Comparison of ENCODE assay signal across 1 cellular context in the genomic region with DNA sequence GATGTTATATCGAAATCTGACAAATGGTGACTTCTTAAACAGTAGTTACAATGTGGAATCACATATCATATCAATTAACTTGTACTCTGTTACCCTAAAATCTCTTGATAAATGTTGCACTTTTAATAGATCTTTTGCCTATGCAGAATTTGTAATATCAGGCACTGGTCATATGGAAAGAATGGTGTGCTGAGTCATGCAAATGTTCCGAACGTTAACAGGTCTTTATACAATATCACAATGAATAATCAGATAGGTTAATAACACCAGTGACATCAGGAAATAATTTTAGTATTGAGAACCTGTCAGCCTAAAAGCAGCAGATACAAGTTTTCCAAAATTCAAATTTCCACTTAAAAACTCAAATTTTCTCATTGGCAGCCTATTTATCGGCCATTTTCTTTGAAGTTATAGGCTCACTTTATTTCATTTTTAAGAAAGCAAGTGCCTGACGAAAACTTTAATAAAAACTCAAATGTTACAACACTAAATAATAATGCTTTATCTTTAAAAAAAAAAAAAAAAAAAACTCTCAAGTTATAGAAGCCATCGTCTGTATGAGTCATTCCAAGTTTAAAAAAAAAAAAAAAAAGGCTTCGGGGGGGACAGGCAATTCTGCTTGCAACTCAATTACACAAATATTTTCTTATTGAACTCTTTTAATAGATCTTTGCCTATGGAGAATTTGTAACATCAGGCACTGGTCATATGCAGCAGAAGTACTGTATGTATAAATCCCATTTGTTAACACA.
TF ChIP-seq lines count a peak whose summit lies in the region.

No MANE protein-coding gene starts in this region.

TF ChIP-seq in HepG2, 621 proteins besides CTCF, POLR2A, EP300 and RAD21:
- TF ChIP-seq, protein P1, sequence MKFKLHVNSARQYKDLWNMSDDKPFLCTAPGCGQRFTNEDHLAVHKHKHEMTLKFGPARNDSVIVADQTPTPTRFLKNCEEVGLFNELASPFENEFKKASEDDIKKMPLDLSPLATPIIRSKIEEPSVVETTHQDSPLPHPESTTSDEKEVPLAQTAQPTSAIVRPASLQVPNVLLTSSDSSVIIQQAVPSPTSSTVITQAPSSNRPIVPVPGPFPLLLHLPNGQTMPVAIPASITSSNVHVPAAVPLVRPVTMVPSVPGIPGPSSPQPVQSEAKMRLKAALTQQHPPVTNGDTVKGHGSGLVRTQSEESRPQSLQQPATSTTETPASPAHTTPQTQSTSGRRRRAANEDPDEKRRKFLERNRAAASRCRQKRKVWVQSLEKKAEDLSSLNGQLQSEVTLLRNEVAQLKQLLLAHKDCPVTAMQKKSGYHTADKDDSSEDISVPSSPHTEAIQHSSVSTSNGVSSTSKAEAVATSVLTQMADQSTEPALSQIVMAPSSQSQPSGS (CRISPR knock-in tag; IDR thresholded peaks at IDR 0.05): no peak
- peak; percentile 28; the same call in 1 of the 2 replicates for TF ChIP-seq NFE2L2 (IDR thresholded peaks at IDR 0.05; ENCODE audit: low read length)
- TF ChIP-seq ZNF460 (CRISPR knock-in tag; IDR thresholded peaks at IDR 0.05; ENCODE audit: borderline replicate concordance): no peak
